Comparison of ENCODE assay signal across 7 cellular contexts in the genomic region with DNA sequence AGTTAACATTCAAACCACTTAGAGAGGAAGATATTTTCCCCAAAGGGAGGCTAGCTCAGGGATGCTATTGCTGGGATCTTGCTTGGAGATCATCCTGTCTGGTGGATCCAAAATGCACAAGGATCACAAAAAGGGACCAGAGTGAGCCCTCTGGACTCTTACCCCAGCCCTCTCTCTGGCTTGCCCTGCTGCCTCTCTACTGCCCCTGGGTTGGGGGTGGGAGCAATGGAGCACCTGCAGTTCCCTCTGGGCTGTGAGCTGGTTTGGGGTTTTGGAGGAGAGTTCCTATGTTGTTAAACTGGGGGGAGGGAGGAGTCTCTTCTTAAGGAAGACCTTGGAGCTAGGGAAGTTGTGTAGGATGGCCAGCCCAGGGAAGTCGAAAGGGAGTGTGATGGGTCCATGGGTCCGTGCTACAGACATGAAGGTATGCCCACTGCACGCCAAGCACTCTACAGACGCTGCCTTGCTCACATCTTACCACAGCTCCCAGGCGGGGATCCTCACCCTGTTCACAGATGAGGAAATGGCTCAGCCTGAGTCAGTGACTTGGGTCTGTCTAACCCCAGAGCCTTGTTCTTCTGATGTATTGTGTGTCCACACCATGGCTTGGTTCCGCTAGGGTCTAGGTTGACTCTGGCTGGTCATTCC. TPM values are rescaled to one million over a fixed set of nuclear protein-coding genes. Genes with fewer than 3 reads are reported as not detected.
DNase-seq lines count a peak whose midpoint lies in the region.

No MANE protein-coding gene starts in this region.

- peaks cover 15 to 20% of the 10 kb centered on the region in 2 experiments for H3K36me3 ChIP-seq in mesenchymal stem cell (ENCODE audit: control insufficient read depth in 1 of 2, insufficient read depth in 2 of 2, low read depth in 1 of 2, low read length in 2 of 2)
- peaks cover 0 to 26% of the 10 kb centered on the region in 2 donors for H3K36me3 ChIP-seq in stomach smooth muscle (ENCODE audit: control insufficient read depth in 2 of 2, insufficient read depth in 2 of 2, low read length in 2 of 2)
- peaks cover 56% of the 10 kb centered on the region for H3K36me3 ChIP-seq in SJCRH30

- no peak overlapping the region for H3K18ac ChIP-seq in mesenchymal stem cell (ENCODE audit: low read depth in 1 of 2, low read length in 2 of 2)

- H4K8ac ChIP-seq in mesenchymal stem cell (ENCODE audit: low read length): no peak overlapping the region

- H3K27ac ChIP-seq in mesenchymal stem cell (ENCODE audit: low read length, poor library complexity, severe bottlenecking) (no peak overlapping the region), stomach smooth muscle (ENCODE audit: low read length) (peak overlapping the region; percentile 24), SJCRH30 (no peak overlapping the region)

- peak overlapping the region; percentile 57 for H2AK5ac ChIP-seq in mesenchymal stem cell (ENCODE audit: low read length, severe bottlenecking)

- H3K14ac ChIP-seq in mesenchymal stem cell (ENCODE audit: low read length in 2 of 2): no peak overlapping the region

- no peak overlapping the region for H2BK5ac ChIP-seq in mesenchymal stem cell (ENCODE audit: low read depth, low read length, poor library complexity, severe bottlenecking)

- no peak overlapping the region for H3K9ac ChIP-seq in mesenchymal stem cell (ENCODE audit: low read length)
- no peak overlapping the region for H3K9ac ChIP-seq in stomach smooth muscle (ENCODE audit: low read length in 2 of 2)

- no peak overlapping the region for H2AFZ ChIP-seq in mesenchymal stem cell (ENCODE audit: low read depth, low read length)

- H3K4me1 ChIP-seq in mesenchymal stem cell (ENCODE audit: control insufficient read depth, insufficient read depth, low read depth, low read length) (peaks cover 27% of the 10 kb centered on the region), stomach smooth muscle (ENCODE audit: control insufficient read depth, insufficient read depth, low read length) (peaks cover 73% of the 10 kb centered on the region), SJCRH30 (peaks cover 10% of the 10 kb centered on the region)

- H3K4me3 ChIP-seq in mesenchymal stem cell (ENCODE audit: insufficient read depth in 1 of 2, low read depth in 1 of 2, low read length in 2 of 2) (no peak overlapping the region), stomach smooth muscle (ENCODE audit: low read length in 2 of 2) (peak overlapping the region in 1 of 2 donors; percentile 86), SJCRH30 (no peak overlapping the region)

- H3K4ac ChIP-seq in mesenchymal stem cell (ENCODE audit: low read depth in 1 of 2, low read length in 2 of 2): no peak overlapping the region

- H3K79me1 ChIP-seq in mesenchymal stem cell (replicated peaks; ENCODE audit: low read length, poor library complexity, severe bottlenecking): no peaks in the 10 kb centered on the region

- H3K9me3 ChIP-seq in mesenchymal stem cell (ENCODE audit: control insufficient read depth, low read length): peaks cover 8% of the 10 kb centered on the region
- no peaks in the 10 kb centered on the region for H3K9me3 ChIP-seq in stomach smooth muscle (ENCODE audit: control insufficient read depth in 2 of 2, low read length in 2 of 2)
- H3K9me3 ChIP-seq in SJCRH30 (replicated peaks): no peaks in the 10 kb centered on the region

- H3K4me2 ChIP-seq in mesenchymal stem cell (ENCODE audit: low read length, poor library complexity, severe bottlenecking): no peak overlapping the region

- H4K91ac ChIP-seq in mesenchymal stem cell (ENCODE audit: low read length): no peak overlapping the region

- H2BK12ac ChIP-seq in mesenchymal stem cell (ENCODE audit: low read length in 2 of 2): peak overlapping the region; percentile 2 to 47

- WGBS in mesenchymal stem cell: 95% methylated on average over 5 of the region's 6 CpGs

- H3K23ac ChIP-seq in mesenchymal stem cell (ENCODE audit: low read length in 2 of 2): no peak overlapping the region

- peaks cover 6 to 33% of the 10 kb centered on the region in 2 experiments for H3K27me3 ChIP-seq in mesenchymal stem cell (ENCODE audit: control insufficient read depth in 1 of 2, insufficient read depth in 1 of 2, low read length in 2 of 2)
- no peaks in the 10 kb centered on the region for H3K27me3 ChIP-seq in stomach smooth muscle (ENCODE audit: control insufficient read depth in 1 of 2, insufficient read depth in 2 of 2, low read length in 2 of 2)
- no peaks in the 10 kb centered on the region for H3K27me3 ChIP-seq in SJCRH30

- DNase-seq in T-helper 22 cell (ENCODE audit: low read depth) (peak; percentile 34), mesenchymal stem cell (no peak), SJCRH30 (no peak), HPDE6-E6E7 (ENCODE audit: extremely low spot score) (no peak), NCI-H1436 treated with DMSO at 0.1 percent for 48 hours (lab: John Stamatoyannopoulos, UW) (no peak)
- peak; percentile 10 to 29 (median 22) for DNase-seq in activated naive CD4-positive, alpha-beta T cell (lab: John Stamatoyannopoulos, UW)

- peak overlapping the region; percentile 28 for H2BK15ac ChIP-seq in mesenchymal stem cell (ENCODE audit: low read depth, poor library complexity, severe bottlenecking)

- no peak overlapping the region for H2BK120ac ChIP-seq in mesenchymal stem cell (ENCODE audit: low read depth, low read length)

RNA-seq across cellular contexts. Expression of gene LBH, which starts 3.8 kb away (rescaled TPM):
- polyA plus RNA-seq in mesenchymal stem cell (2013, experiment 1 of 2): 76.4 TPM
- polyA plus RNA-seq in mesenchymal stem cell (2013, experiment 2 of 2): 77.4 TPM
- total RNA-seq in SJCRH30 (2014; rRNA removed; shearing (Covaris generic)): 140 and 158 TPM in 2 replicates

Comparison
In these comparisons a context has a peak if more than half of its experiments do, and no peak if none do; other contexts are left out.
1. DNase-seq: peak in T-helper 22 cell (single experiment) and activated naive CD4-positive, alpha-beta T cell (4 of 4); none in mesenchymal stem cell (single experiment), SJCRH30 (0 of 2), HPDE6-E6E7 (single experiment) and NCI-H1436 treated with DMSO at 0.1 percent for 48 hours (single experiment).